Comparison of ENCODE assay signal across 8 cellular contexts in the genomic region with DNA sequence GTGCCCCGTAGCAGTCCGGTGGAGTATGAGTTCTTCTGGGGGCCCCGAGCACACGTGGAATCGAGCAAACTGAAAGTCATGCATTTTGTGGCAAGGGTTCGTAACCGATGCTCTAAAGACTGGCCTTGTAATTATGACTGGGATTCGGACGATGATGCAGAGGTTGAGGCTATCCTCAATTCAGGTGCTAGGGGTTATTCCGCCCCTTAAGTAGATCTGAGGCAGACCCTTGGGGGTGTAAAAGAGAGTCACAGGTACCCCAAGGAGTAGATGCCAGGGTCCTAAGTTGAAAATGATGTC. TPM values are rescaled to one million over a fixed set of nuclear protein-coding genes. Genes with fewer than 3 reads are reported as not detected.
DNase-seq lines count a peak whose midpoint lies in the region; ATAC-seq, FAIRE-seq and TF ChIP-seq lines count a peak whose summit lies in the region.

No MANE protein-coding gene starts in this region.

- POLR2A ChIA-PET in A549 (lab: Yijun Ruan, JAX): interaction anchor here (1.5 kb wide), 1 partner anchor 265 kb away, joined by 3 read pairs; a partner anchor contains a TSS

- H2BK5ac ChIP-seq in mesenchymal stem cell (ENCODE audit: low read depth, low read length, poor library complexity, severe bottlenecking): no peak overlapping the region

- WGBS in A549 (ENCODE audit: missing lambda C conversion rate): 70% methylated on average over 10 of the region's 10 CpGs
- 27% methylated on average over 10 of the region's 10 CpGs for WGBS in mesenchymal stem cell
- WGBS in urinary bladder: under 1% methylated on average over 10 of the region's 10 CpGs
- 0 to 46% methylated on average over 5 to 10 of the region's 10 CpGs for WGBS in lower leg skin, 2 donors

- no peaks in the 10 kb centered on the region for H3K4me1 ChIP-seq in A549
- H3K4me1 ChIP-seq in mesenchymal stem cell (ENCODE audit: control insufficient read depth, insufficient read depth, low read depth, low read length): no peaks in the 10 kb centered on the region
- H3K4me1 ChIP-seq in urinary bladder (ENCODE audit: insufficient read depth): no peaks in the 10 kb centered on the region

- no peak overlapping the region for H4K91ac ChIP-seq in mesenchymal stem cell (ENCODE audit: low read length)

- no peak overlapping the region for H2AK5ac ChIP-seq in mesenchymal stem cell (ENCODE audit: low read length, severe bottlenecking)

- intact Hi-C loops in left colon (cut with DNase I, micrococcal nuclease): no loop called here
- intact Hi-C loops in lower leg skin (cut with DNase I; ENCODE audit: low total_unique reads): no loop called here

- no peak overlapping the region for H2AFZ ChIP-seq in mesenchymal stem cell (ENCODE audit: low read depth, low read length)

- H3K4me2 ChIP-seq in A549: peak overlapping the region; percentile 85
- no peak overlapping the region for H3K4me2 ChIP-seq in mesenchymal stem cell (ENCODE audit: low read length, poor library complexity, severe bottlenecking)

- H2BK15ac ChIP-seq in mesenchymal stem cell (ENCODE audit: low read depth, poor library complexity, severe bottlenecking): no peak overlapping the region

- FAIRE-seq in A549 (lab: Jason Lieb, UNC): no peak

- CTCF ChIA-PET in A549 (lab: Yijun Ruan, JAX): interaction anchor here (1.4 kb wide), 1 partner anchor 36 kb away, joined by 3 read pairs; no protein-coding TSS in a partner anchor

- H3K4me3 ChIP-seq in A549 (peak overlapping the region; percentile 50), astrocyte of the cerebellum (ENCODE audit: low read depth, low read length) (peak overlapping the region; percentile 66), mesenchymal stem cell (ENCODE audit: insufficient read depth in 1 of 2, low read depth in 1 of 2, low read length in 2 of 2) (peak overlapping the region in 1 of 2 experiments; percentile 89), urinary bladder (ENCODE audit: low read depth, low read length) (peak overlapping the region; percentile 60), lower leg skin (ENCODE audit: low read depth, poor library complexity, severe bottlenecking) (no peak overlapping the region)

- H3K23ac ChIP-seq in mesenchymal stem cell (ENCODE audit: low read length in 2 of 2): no peak overlapping the region

- H3K79me1 ChIP-seq in mesenchymal stem cell (replicated peaks; ENCODE audit: low read length, poor library complexity, severe bottlenecking): no peaks in the 10 kb centered on the region

- TF ChIP-seq CTCF in A549 (IDR thresholded peaks at IDR 0.05): no peak
- no peak for TF ChIP-seq CTCF in astrocyte of the cerebellum (IDR thresholded peaks at IDR 0.05; ENCODE audit: low read depth, low read length, missing control alignments)
- TF ChIP-seq CTCF in lower leg skin (IDR thresholded peaks at IDR 0.05): no peak

- H2BK12ac ChIP-seq in mesenchymal stem cell (ENCODE audit: low read length in 2 of 2): no peak overlapping the region

- no peak for TF ChIP-seq POLR2A in A549 (IDR thresholded peaks at IDR 0.05; ENCODE audit: low read length)
- TF ChIP-seq POLR2A in lower leg skin (IDR thresholded peaks at IDR 0.05): no peak

- no peak for TF ChIP-seq EP300 in A549 (IDR thresholded peaks at IDR 0.05)

- no peak for DNase-seq in A549 (ENCODE audit: low read depth in 1 of 2, low spot score in 1 of 2)
- no peak for DNase-seq in astrocyte of the cerebellum (ENCODE audit: low read depth)
- DNase-seq in mesenchymal stem cell: no peak
- DNase-seq in left colon: no peak
- DNase-seq in glomerular visceral epithelial cell (ENCODE audit: extremely low spot score): no peak
- no peak for DNase-seq in lower leg skin (ENCODE audit: low spot score in 2 of 2)

- no peak overlapping the region for H3K4ac ChIP-seq in mesenchymal stem cell (ENCODE audit: low read depth in 1 of 2, low read length in 2 of 2)

- ATAC-seq in A549 (no peak), HG02610 (IDR thresholded peaks at IDR 0.05; ENCODE audit: unreplicated experiment) (peak; percentile 5), left colon (no peak)

- H3K9me3 ChIP-seq in A549 (0 out of 3 replicates have a peak, but pooled peaks cover 5% of the 10 kb centered on the region), mesenchymal stem cell (ENCODE audit: control insufficient read depth, low read length) (no peaks in the 10 kb centered on the region)

- H3K27ac ChIP-seq in A549: no peak overlapping the region
- no peak overlapping the region for H3K27ac ChIP-seq in mesenchymal stem cell (ENCODE audit: low read length, poor library complexity, severe bottlenecking)
- no peak overlapping the region for H3K27ac ChIP-seq in urinary bladder (ENCODE audit: low read depth)

- H4K8ac ChIP-seq in mesenchymal stem cell (ENCODE audit: low read length): no peak overlapping the region

- peak overlapping the region; percentile 93 for H3K9ac ChIP-seq in mesenchymal stem cell (ENCODE audit: low read length)

- in situ Hi-C loops in astrocyte of the cerebellum (cut with HindIII; ENCODE audit: low sequenced_read_pairs): no loop called here

- H3K14ac ChIP-seq in mesenchymal stem cell (ENCODE audit: low read length in 2 of 2): no peak overlapping the region

- H3K36me3 ChIP-seq in mesenchymal stem cell (ENCODE audit: control insufficient read depth in 1 of 2, insufficient read depth in 2 of 2, low read depth in 1 of 2, low read length in 2 of 2) (no peaks in the 10 kb centered on the region), urinary bladder (ENCODE audit: insufficient read depth) (no peaks in the 10 kb centered on the region)

- no peak overlapping the region for H2BK120ac ChIP-seq in mesenchymal stem cell (ENCODE audit: low read depth, low read length)

- H3K27me3 ChIP-seq in mesenchymal stem cell (ENCODE audit: control insufficient read depth in 1 of 2, insufficient read depth in 1 of 2, low read length in 2 of 2): peaks cover 0 to 8% of the 10 kb centered on the region in 2 experiments

- no peak for TF ChIP-seq RAD21 in A549 (conservative IDR thresholded peaks at IDR 0.05 in 1 of 2, IDR thresholded peaks at IDR 0.05 in 1 of 2)

- peak overlapping the region in 1 of 2 experiments; percentile 76 for H3K18ac ChIP-seq in mesenchymal stem cell (ENCODE audit: low read depth in 1 of 2, low read length in 2 of 2)

TF ChIP-seq in A549, 52 proteins besides CTCF, POLR2A, EP300 and RAD21:
- TF ChIP-seq JUN (IDR thresholded peaks at IDR 0.05): no peak
- no peak for TF ChIP-seq ESRRA (IDR thresholded peaks at IDR 0.05; ENCODE audit: borderline replicate concordance, low read length)
- no peak for TF ChIP-seq HOXB13 (CRISPR knock-in tag; IDR thresholded peaks at IDR 0.05; ENCODE audit: low read depth)
- TF ChIP-seq NR3C1 (IDR thresholded peaks at IDR 0.05): no peak
- TF ChIP-seq CHD2 (IDR thresholded peaks at IDR 0.05; ENCODE audit: low read length, partially characterized antibody): no peak
- no peak for TF ChIP-seq POLR2AphosphoS2 (conservative IDR thresholded peaks at IDR 0.05; ENCODE audit: low read length)
- no peak for TF ChIP-seq RARB (CRISPR knock-in tag; IDR thresholded peaks at IDR 0.05)
- no peak for TF ChIP-seq SMC3 (IDR thresholded peaks at IDR 0.05)
- TF ChIP-seq MYC (IDR thresholded peaks at IDR 0.05; ENCODE audit: borderline replicate concordance, low read length): no peak

RNA-seq across cellular contexts. Expression of a gene that starts 0.8 kb away (rescaled TPM):
- polyA plus RNA-seq in A549 (2011; rRNA removed) (10.4 and 12.3 TPM in 2 replicates), A549 (2017; fragmentation: RNase III; extraction: RNeasy Plus Mini Kit Qiagen cat#74134 plus additional on column Dnase treatment) (6.1 to 8.8 TPM (median 7.0 TPM) in 3 replicates), urinary bladder (33.1 TPM)
- 6.5 and 7.5 TPM in 2 replicates for polyA plus RNA-seq in A549 (2012; cell fraction: cytosol; rRNA removed)
- 6.2 and 11.6 TPM in 2 replicates for polyA plus RNA-seq in A549 (2012; cell fraction: nucleus; rRNA removed)
- polyA minus RNA-seq in A549 (2011; rRNA and poly(A)+ RNA removed): 2.4 and 4.8 TPM in 2 replicates
- 21.9 TPM for polyA plus RNA-seq in mesenchymal stem cell (2013, experiment 1 of 2)
- polyA plus RNA-seq in mesenchymal stem cell (2013, experiment 2 of 2): 22.6 TPM
- total RNA-seq in urinary bladder (72.5 TPM), left colon (1 to 10 TPM; 4.5 to 8.3 TPM), lower leg skin (10 to 100 TPM; 10.3 to 15.7 (median 11.7) TPM)

RNA-seq across cellular contexts. Expression of a gene that starts 36.9 kb away (rescaled TPM):
- polyA plus RNA-seq in A549 (2011; rRNA removed) (0.72 and 1.4 TPM in 2 replicates), A549 (2017; fragmentation: RNase III; extraction: RNeasy Plus Mini Kit Qiagen cat#74134 plus additional on column Dnase treatment) (0.45 to 0.68 TPM (median 0.67 TPM) in 3 replicates), urinary bladder (1.7 TPM)
- polyA plus RNA-seq in A549 (2012; cell fraction: cytosol; rRNA removed): 0.29 and 0.36 TPM in 2 replicates
- 0.27 and 0.34 TPM in 2 replicates for polyA plus RNA-seq in A549 (2012; cell fraction: nucleus; rRNA removed)
- 2.4 and 2.6 TPM in 2 replicates for polyA minus RNA-seq in A549 (2011; rRNA and poly(A)+ RNA removed)
- 1.8 TPM for polyA plus RNA-seq in mesenchymal stem cell (2013, experiment 1 of 2)
- 1.8 TPM for polyA plus RNA-seq in mesenchymal stem cell (2013, experiment 2 of 2)
- total RNA-seq in urinary bladder (6.6 TPM), left colon (under 1 TPM; 0.21 to 0.81 TPM), lower leg skin (1 to 10 TPM in 1 of 4 donors, under 1 TPM in 3; 0.08 to 1.1 (median 0.45) TPM)
